Comparison of ENCODE assay signal across 27 cellular contexts in the genomic region with DNA sequence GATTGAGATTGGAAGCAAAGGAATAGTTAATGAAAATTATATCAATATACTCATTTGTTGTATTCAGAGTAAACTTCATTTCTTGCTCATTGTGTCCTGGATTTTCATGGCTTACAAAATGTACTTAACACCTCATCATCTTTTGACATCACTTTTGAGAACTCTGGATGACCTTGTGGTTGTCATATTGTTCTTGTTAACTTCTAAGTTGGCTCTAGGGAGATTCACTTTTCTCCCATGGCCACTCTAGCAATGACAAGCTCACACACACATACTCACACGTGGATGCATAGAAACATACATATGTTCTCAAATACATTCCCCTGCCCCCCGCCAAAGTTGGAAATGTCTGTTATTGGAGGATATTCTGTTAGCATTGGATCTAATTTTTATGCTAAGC.
"Had no signal": no experiment of that assay in that cellular context is flagged by ENCODE, and none has a peak within 500 bp of the region (broad histone marks: within the 10 kb centered on the region; RNA-seq: fewer than 3 reads in every experiment).

No MANE protein-coding gene starts in this region.

- H3K4me3 ChIP-seq: pancreas, psoas muscle, right lobe of liver, sigmoid colon, stomach, thoracic aorta, thyroid gland, tibial nerve, upper lobe of left lung, vagina had no signal

- H3K9me3 ChIP-seq: neutrophil, pancreas, psoas muscle, right lobe of liver, sigmoid colon, stomach, thoracic aorta, thyroid gland, tibial nerve, upper lobe of left lung, vagina had no signal

- H3K27me3 ChIP-seq: neutrophil, sigmoid colon, stomach, thyroid gland, upper lobe of left lung, vagina had no signal

- H3K36me3 ChIP-seq: neutrophil, pancreas, right lobe of liver, sigmoid colon, stomach, thoracic aorta, thyroid gland, tibial nerve, upper lobe of left lung, vagina had no signal

- H3K27ac Mint-ChIP-seq: natural killer cell treated with Interleukin-12 subunit alpha and Interleukin-12 subunit beta and Interleukin-15 and Interleukin-18, amount 100 ng/mL, for 72 hours; nephron progenitor cell; stimulated activated effector memory CD8-positive, alpha-beta T cell treated with anti-CD3 and anti-CD28 coated beads, Interleukin-12 subunit alpha, Interleukin-12 subunit beta, amount 100 ng/mL, for 72 hours; stimulated activated naive B cell treated with anti-CD40 and anti-IgM and Interleukin-4, amounts not matched to agents 10 μg/mL and 1 μg/mL and 100 μg/mL, for 72 hours; stimulated activated naive CD8-positive, alpha-beta T cell treated with anti-CD3 and anti-CD28 coated beads, Interleukin-15, Interleukin-2, amounts not matched to agents 100 ng/mL and 50 ng/mL, for 24 hours had no signal

- FAIRE-seq: urothelium cell line had no signal

- H3K4me3 Mint-ChIP-seq: natural killer cell treated with Interleukin-12 subunit alpha and Interleukin-12 subunit beta and Interleukin-15 and Interleukin-18, amount 100 ng/mL, for 72 hours; nephron progenitor cell; neural crest cell; stimulated activated effector memory CD8-positive, alpha-beta T cell treated with anti-CD3 and anti-CD28 coated beads, Interleukin-12 subunit alpha, Interleukin-12 subunit beta, amount 100 ng/mL, for 72 hours; stimulated activated naive B cell treated with anti-CD40 and anti-IgM and Interleukin-4, amounts not matched to agents 10 μg/mL and 1 μg/mL and 100 μg/mL, for 72 hours; stimulated activated naive CD8-positive, alpha-beta T cell treated with anti-CD3 and anti-CD28 coated beads, Interleukin-15, Interleukin-2, amounts not matched to agents 100 ng/mL and 50 ng/mL, for 24 hours had no signal

- DNase-seq: nephron progenitor cell; nucleus accumbens; pancreas; psoas muscle; right cardiac atrium; right lobe of liver; sigmoid colon; small intestine; stimulated activated CD4-positive, alpha-beta T cell treated with anti-CD3 and anti-CD28 coated beads, Interleukin-15, amount 100 ng/mL, for 24 hours; stimulated activated CD4-positive, alpha-beta T cell treated with anti-CD3 and anti-CD28 coated beads, Interleukin-2, amount 100 ng/mL, for 24 hours; stimulated activated CD4-positive, alpha-beta T cell treated with anti-CD3 and anti-CD28 coated beads, Interleukin-2, amount 100 ng/mL, for 48 hours; stimulated activated CD4-positive, alpha-beta T cell treated with anti-CD3 and anti-CD28 coated beads, Interleukin-4, amount 100 ng/mL, for 24 hours; stimulated activated naive B cell treated with anti-CD40 and anti-IgM and Interleukin-4, amounts not matched to agents 10 μg/mL and 1 μg/mL and 100 μg/mL, for 72 hours; stimulated activated naive CD4-positive, alpha-beta T cell treated with Interleukin-2 at 50 U/mL for 16 hours; stomach; thyroid gland; trophoblast cell; upper lobe of left lung had no signal

- H3K27me3 Mint-ChIP-seq: natural killer cell treated with Interleukin-12 subunit alpha and Interleukin-12 subunit beta and Interleukin-15 and Interleukin-18, amount 100 ng/mL, for 72 hours; stimulated activated naive B cell treated with anti-CD40 and anti-IgM and Interleukin-4, amounts not matched to agents 10 μg/mL and 1 μg/mL and 100 μg/mL, for 72 hours; stimulated activated naive CD8-positive, alpha-beta T cell treated with anti-CD3 and anti-CD28 coated beads, Interleukin-15, Interleukin-2, amounts not matched to agents 100 ng/mL and 50 ng/mL, for 24 hours had no signal

- H3K4me1 Mint-ChIP-seq: stimulated activated effector memory CD8-positive, alpha-beta T cell treated with anti-CD3 and anti-CD28 coated beads, Interleukin-12 subunit alpha, Interleukin-12 subunit beta, amount 100 ng/mL, for 72 hours; stimulated activated naive B cell treated with anti-CD40 and anti-IgM and Interleukin-4, amounts not matched to agents 10 μg/mL and 1 μg/mL and 100 μg/mL, for 72 hours had no signal

- H3K27ac ChIP-seq: neutrophil, pancreas, psoas muscle, right lobe of liver, sigmoid colon, stomach, thoracic aorta, thyroid gland, tibial nerve, upper lobe of left lung, vagina had no signal

- H3K4me1 ChIP-seq: pancreas, psoas muscle, right lobe of liver, sigmoid colon, stomach, thyroid gland, tibial nerve, upper lobe of left lung, vagina had no signal

- H3K9me3 Mint-ChIP-seq: natural killer cell treated with Interleukin-12 subunit alpha and Interleukin-12 subunit beta and Interleukin-15 and Interleukin-18, amount 100 ng/mL, for 72 hours; nephron progenitor cell; neural crest cell; stimulated activated effector memory CD8-positive, alpha-beta T cell treated with anti-CD3 and anti-CD28 coated beads, Interleukin-12 subunit alpha, Interleukin-12 subunit beta, amount 100 ng/mL, for 72 hours; stimulated activated naive B cell treated with anti-CD40 and anti-IgM and Interleukin-4, amounts not matched to agents 10 μg/mL and 1 μg/mL and 100 μg/mL, for 72 hours; stimulated activated naive CD8-positive, alpha-beta T cell treated with anti-CD3 and anti-CD28 coated beads, Interleukin-15, Interleukin-2, amounts not matched to agents 100 ng/mL and 50 ng/mL, for 24 hours had no signal

- H3K36me3 Mint-ChIP-seq: natural killer cell treated with Interleukin-12 subunit alpha and Interleukin-12 subunit beta and Interleukin-15 and Interleukin-18, amount 100 ng/mL, for 72 hours; stimulated activated effector memory CD8-positive, alpha-beta T cell treated with anti-CD3 and anti-CD28 coated beads, Interleukin-12 subunit alpha, Interleukin-12 subunit beta, amount 100 ng/mL, for 72 hours had no signal
